In the genomic region with DNA sequence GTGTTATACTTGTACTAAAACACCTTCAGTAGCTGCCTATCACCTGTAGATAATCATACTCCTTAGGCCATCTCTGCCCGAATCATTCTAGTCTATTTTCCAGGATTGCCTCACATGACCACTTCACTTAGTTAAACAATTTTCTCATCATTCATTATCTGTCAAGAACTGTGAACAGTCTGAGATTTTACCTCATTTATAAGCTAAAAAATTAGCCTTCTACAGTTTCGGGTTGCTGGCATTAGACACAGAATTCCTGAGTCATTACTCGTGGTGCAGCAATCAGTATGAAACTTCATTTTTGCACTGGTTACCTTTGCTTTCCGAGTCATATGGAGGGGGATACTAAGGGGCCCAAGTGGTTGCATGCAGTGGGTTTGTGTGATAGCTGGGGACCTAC, we compare ENCODE assay signal across 19 cellular contexts. TPM values are rescaled to one million over a fixed set of nuclear protein-coding genes. Genes with fewer than 3 reads are reported as not detected.
DNase-seq lines count a peak whose midpoint lies in the region; ATAC-seq, FAIRE-seq and TF ChIP-seq lines count a peak whose summit lies in the region.
"Had no signal": no experiment of that assay in that cellular context is flagged by ENCODE, and none has a peak within 500 bp of the region (broad histone marks: within the 10 kb centered on the region; RNA-seq: fewer than 3 reads in every experiment).

No MANE protein-coding gene starts in this region.

- no peaks in the 10 kb centered on the region for H3K9me3 ChIP-seq in ascending aorta
- H3K9me3 ChIP-seq: heart right ventricle, left lung, tibial nerve had no signal

- DNase-seq in HS-5 (ENCODE audit: low read depth) (peak; percentile 53), ascending aorta (ENCODE audit: low spot score in 2 of 2) (no peak), fibroblast of villous mesenchyme (ENCODE audit: low read depth) (peak; percentile 31), urothelium cell line (ENCODE audit: low spot score) (peak; percentile 8), GOT3 (lab: John Stamatoyannopoulos, UW) (no peak), NCI-H2029 treated with DMSO at 0.1 percent for 48 hours (lab: John Stamatoyannopoulos, UW) (no peak)
- DNase-seq in activated CD8-positive, alpha-beta memory T cell treated with anti-CD3 and anti-CD28 coated beads for 24 hours, result no peak
- DNase-seq: activated CD8-positive, alpha-beta memory T cell treated with anti-CD3 and anti-CD28 coated beads, Interleukin-2, amount 50 U/mL, for 48 hours; activated naive CD8-positive, alpha-beta T cell treated with anti-CD3 and anti-CD28 coated beads for 36 hours; COR-L47; dorsolateral prefrontal cortex; heart right ventricle; Karpas-422; left lung; NCI-H1930; NK-92 treated with Interleukin-12 subunit alpha and Interleukin-12 subunit beta, amount 100 ng/mL, for 24 hours had no signal

- H3K27ac ChIP-seq in ascending aorta, result peak overlapping the region; percentile 51 to 80
- H3K27ac ChIP-seq: dorsolateral prefrontal cortex, heart right ventricle, left lung, tibial nerve, WERI-Rb-1 had no signal

- H3K4me3 ChIP-seq in ascending aorta, result no peak overlapping the region
- H3K4me3 ChIP-seq in fibroblast of villous mesenchyme (ENCODE audit: low read depth, low read length), result no peak overlapping the region
- H3K4me3 ChIP-seq: dorsolateral prefrontal cortex, heart right ventricle, left lung, tibial nerve had no signal

- H3K4me1 ChIP-seq in ascending aorta, result peaks cover 0 to 14% of the 10 kb centered on the region in 2 donors
- H3K4me1 ChIP-seq: left lung had no signal

- intact Hi-C loops in ascending aorta (cut with DNase I), result loop anchor here (2.0 to 10.0 kb wide), 2 partner anchors 145 to 617 kb away; no protein-coding TSS in a partner anchor

- FAIRE-seq in urothelium cell line (lab: Jason Lieb, UNC), result no peak

- ATAC-seq in HG03460 (IDR thresholded peaks at IDR 0.05; ENCODE audit: unreplicated experiment), result no peak
- ATAC-seq: heart right ventricle, left lung had no signal

- H3K36me3 ChIP-seq in ascending aorta, result no peaks in the 10 kb centered on the region
- H3K36me3 ChIP-seq: heart right ventricle, left lung, tibial nerve, WERI-Rb-1 had no signal

- H3K27me3 ChIP-seq in ascending aorta, result no peaks in the 10 kb centered on the region
- H3K27me3 ChIP-seq: dorsolateral prefrontal cortex, heart right ventricle, left lung, tibial nerve had no signal

- TF ChIP-seq CTCF in ascending aorta (IDR thresholded peaks at IDR 0.05) (no peak), fibroblast of villous mesenchyme (IDR thresholded peaks at IDR 0.05; ENCODE audit: insufficient read depth, low read depth, low read length) (no peak)

RNA-seq across cellular contexts. Expression of a gene that starts 57.6 kb away (rescaled TPM):
- not detected for total RNA-seq in ascending aorta
- under 0.01 TPM in 2 replicates for total RNA-seq in fibroblast of villous mesenchyme
- total RNA-seq: activated naive CD8-positive, alpha-beta T cell treated with anti-CD3 and anti-CD28 coated beads for 36 hours had no signal

Comparison
In these comparisons a context has a peak if more than half of its experiments do, and no peak if none do; other contexts are left out.
1. DNase-seq: peak in HS-5 (single experiment), fibroblast of villous mesenchyme (single experiment) and urothelium cell line (single experiment); none in ascending aorta (0 of 2), GOT3 (single experiment), NCI-H2029 treated with DMSO at 0.1 percent for 48 hours (single experiment) and activated CD8-positive, alpha-beta memory T cell treated with anti-CD3 and anti-CD28 coated beads for 24 hours (single experiment).